9 cellular contexts compared by ENCODE assay signal in the genomic region with DNA sequence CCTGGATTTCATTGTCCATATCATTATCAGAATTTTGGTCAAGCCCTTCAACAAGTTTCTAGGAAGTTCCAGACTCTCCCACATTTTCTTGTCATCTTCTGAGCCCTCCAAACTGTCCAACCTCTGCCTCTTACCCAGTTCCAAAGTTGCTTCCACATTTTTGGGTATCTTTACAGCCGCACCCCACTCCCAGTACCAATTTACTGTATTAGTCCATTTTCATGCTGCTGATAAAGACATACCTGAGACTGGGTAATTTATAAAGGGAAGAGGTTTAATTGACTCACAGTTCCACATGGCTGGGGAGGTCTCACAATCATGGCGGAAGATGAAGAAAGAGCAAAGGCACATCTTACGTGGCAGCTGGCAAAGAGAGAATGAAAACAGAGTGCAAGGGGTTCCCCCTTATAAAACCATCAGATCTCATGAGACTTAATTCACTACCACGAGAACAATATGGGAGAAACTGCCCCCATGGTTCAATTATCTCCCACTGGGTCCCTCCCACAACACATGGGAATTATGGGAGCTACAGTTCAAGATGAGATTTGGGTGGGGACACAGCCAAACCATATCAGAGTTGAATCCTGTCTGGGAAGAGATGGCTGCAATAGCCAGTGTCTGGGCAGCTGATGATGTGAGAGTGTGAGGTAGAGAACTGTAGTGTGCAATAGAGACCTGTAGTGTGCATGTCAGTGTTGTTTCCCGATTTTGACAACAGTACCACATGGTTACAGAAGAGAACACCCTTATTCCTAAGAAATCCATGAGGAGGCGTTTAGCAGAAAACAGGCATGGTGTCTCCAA. TPM values are rescaled to one million over a fixed set of nuclear protein-coding genes. Genes with fewer than 3 reads are reported as not detected.
A peak's percentile ranks its signal among the peaks of the same experiment; 100 is the strongest.
DNase-seq lines count a peak whose midpoint lies in the region; ATAC-seq lines count a peak whose summit lies in the region.
"Not testable (repeated sequence)": the region's sequence is repeated elsewhere in the genome, so short reads cannot be mapped to it uniquely, and the experiment has no call there.
"Had no signal": no experiment of that assay in that cellular context is flagged by ENCODE, and none has a peak within 500 bp of the region (broad histone marks: within the 10 kb centered on the region; RNA-seq: fewer than 3 reads in every experiment).

No MANE protein-coding gene starts in this region.

- peak overlapping the region in 2 of 7 donors; percentile 14 to 37 for H3K27ac Mint-ChIP-seq in CD4-positive, alpha-beta memory T cell
- peak overlapping the region; percentile 56 for H3K27ac Mint-ChIP-seq in T-helper 2 cell treated with Interferon-gamma antibody and Interleukin-4, amounts not matched to agents 5 μg/mL and 100 μg/mL, for 36 hours
- peak overlapping the region; percentile 83 for H3K27ac Mint-ChIP-seq in activated T-cell treated with anti-CD3 and anti-CD28 coated beads, Interleukin-2, amount 50 U/mL, for 24 hours
- peak overlapping the region; percentile 32 for H3K27ac Mint-ChIP-seq in activated naive CD4-positive, alpha-beta T cell treated with anti-CD3 and anti-CD28 coated beads, Interleukin-2, amount 50 U/mL, for 24 hours
- H3K27ac Mint-ChIP-seq in dendritic cell treated with granulocyte-macrophage colony-stimulating factor and Interleukin-4, amounts not matched to agents 40 ng/mL and 50 ng/mL, for 4 days, result peak overlapping the region; percentile 87
- not testable (repeated sequence) for H3K27ac Mint-ChIP-seq in natural killer cell treated with Interleukin-12 subunit alpha and Interleukin-12 subunit beta and Interleukin-15 and Interleukin-18, amount 100 ng/mL, for 72 hours
- H3K27ac Mint-ChIP-seq in stimulated activated naive CD8-positive, alpha-beta T cell treated with anti-CD3 and anti-CD28 coated beads, Interleukin-15, Interleukin-2, amounts not matched to agents 100 ng/mL and 50 ng/mL, for 24 hours, result peak overlapping the region; percentile 47

- H3K27me3 ChIP-seq in CD4-positive, alpha-beta memory T cell (ENCODE audit: insufficient read depth, low read length), result not testable (repeated sequence)

- POLR2A ChIA-PET in CD4-positive, alpha-beta memory T cell (lab: Charles Lee; ENCODE audit: partially characterized antibody), result not testable (repeated sequence)

- DNase-seq in CD4-positive, alpha-beta memory T cell; T-helper 2 cell treated with Interferon-gamma antibody and Interleukin-4, amounts not matched to agents 5 μg/mL and 100 μg/mL, for 36 hours (ENCODE audit: low spot score); activated T-cell treated with anti-CD3 and anti-CD28 coated beads, Interleukin-2, amount 50 U/mL, for 24 hours; natural killer cell treated with Interleukin-12 subunit alpha and Interleukin-12 subunit beta and Interleukin-15 and Interleukin-18, amount 100 ng/mL, for 72 hours (ENCODE audit: low spot score): not testable (repeated sequence)

- H3K4me1 ChIP-seq in CD4-positive, alpha-beta memory T cell (ENCODE audit: insufficient read depth, low read length), result not testable (repeated sequence)

- H3K27ac ChIP-seq in CD4-positive, alpha-beta memory T cell (ENCODE audit: low read depth, low read length), result not testable (repeated sequence)

- peak overlapping the region in 5 of 8 donors; percentile 32 to 79 (median 69) for H3K4me3 Mint-ChIP-seq in CD4-positive, alpha-beta memory T cell
- peak overlapping the region; percentile 67 for H3K4me3 Mint-ChIP-seq in T-helper 2 cell treated with Interferon-gamma antibody and Interleukin-4, amounts not matched to agents 5 μg/mL and 100 μg/mL, for 36 hours
- peak overlapping the region; percentile 41 for H3K4me3 Mint-ChIP-seq in activated T-cell treated with anti-CD3 and anti-CD28 coated beads, Interleukin-2, amount 50 U/mL, for 24 hours
- H3K4me3 Mint-ChIP-seq in activated naive CD4-positive, alpha-beta T cell treated with anti-CD3 and anti-CD28 coated beads, Interleukin-2, amount 50 U/mL, for 24 hours, result peak overlapping the region; percentile 55
- H3K4me3 Mint-ChIP-seq in dendritic cell treated with granulocyte-macrophage colony-stimulating factor and Interleukin-4, amounts not matched to agents 40 ng/mL and 50 ng/mL, for 4 days, result peak overlapping the region; percentile 65
- peak overlapping the region; percentile 3 for H3K4me3 Mint-ChIP-seq in natural killer cell treated with Interleukin-12 subunit alpha and Interleukin-12 subunit beta and Interleukin-15 and Interleukin-18, amount 100 ng/mL, for 72 hours
- peak overlapping the region; percentile 58 for H3K4me3 Mint-ChIP-seq in stimulated activated naive CD8-positive, alpha-beta T cell treated with anti-CD3 and anti-CD28 coated beads, Interleukin-15, Interleukin-2, amounts not matched to agents 100 ng/mL and 50 ng/mL, for 24 hours

- not testable (repeated sequence) for ATAC-seq in natural killer cell treated with Interleukin-12 subunit alpha and Interleukin-12 subunit beta and Interleukin-15 and Interleukin-18, amount 100 ng/mL, for 72 hours

- peaks cover 2 to 27% (median 19%) of the 10 kb centered on the region in 8 donors for H3K9me3 Mint-ChIP-seq in CD4-positive, alpha-beta memory T cell
- peaks cover 33% of the 10 kb centered on the region for H3K9me3 Mint-ChIP-seq in T-helper 2 cell treated with Interferon-gamma antibody and Interleukin-4, amounts not matched to agents 5 μg/mL and 100 μg/mL, for 36 hours
- peaks cover 24% of the 10 kb centered on the region for H3K9me3 Mint-ChIP-seq in activated T-cell treated with anti-CD3 and anti-CD28 coated beads, Interleukin-2, amount 50 U/mL, for 24 hours
- H3K9me3 Mint-ChIP-seq in activated naive CD4-positive, alpha-beta T cell treated with anti-CD3 and anti-CD28 coated beads, Interleukin-2, amount 50 U/mL, for 24 hours; natural killer cell treated with Interleukin-12 subunit alpha and Interleukin-12 subunit beta and Interleukin-15 and Interleukin-18, amount 100 ng/mL, for 72 hours: not testable (repeated sequence)
- H3K9me3 Mint-ChIP-seq in dendritic cell treated with granulocyte-macrophage colony-stimulating factor and Interleukin-4, amounts not matched to agents 40 ng/mL and 50 ng/mL, for 4 days, result peaks cover 29% of the 10 kb centered on the region
- H3K9me3 Mint-ChIP-seq in stimulated activated naive CD8-positive, alpha-beta T cell treated with anti-CD3 and anti-CD28 coated beads, Interleukin-15, Interleukin-2, amounts not matched to agents 100 ng/mL and 50 ng/mL, for 24 hours, result peaks cover 25% of the 10 kb centered on the region

- H3K4me3 ChIP-seq in CD4-positive, alpha-beta memory T cell (ENCODE audit: low read length in 2 of 2), result not testable (repeated sequence)

- not testable (repeated sequence) for H3K36me3 ChIP-seq in CD4-positive, alpha-beta memory T cell (ENCODE audit: insufficient read depth, low read length)

- peaks cover 12 to 24% (median 15%) of the 10 kb centered on the region in 4 donors for H3K4me1 Mint-ChIP-seq in CD4-positive, alpha-beta memory T cell
- peaks cover 16% of the 10 kb centered on the region for H3K4me1 Mint-ChIP-seq in T-helper 2 cell treated with Interferon-gamma antibody and Interleukin-4, amounts not matched to agents 5 μg/mL and 100 μg/mL, for 36 hours (ENCODE audit: low read depth)
- H3K4me1 Mint-ChIP-seq in activated T-cell treated with anti-CD3 and anti-CD28 coated beads, Interleukin-2, amount 50 U/mL, for 24 hours (ENCODE audit: low read depth), result peaks cover 30% of the 10 kb centered on the region
- H3K4me1 Mint-ChIP-seq in activated naive CD4-positive, alpha-beta T cell treated with anti-CD3 and anti-CD28 coated beads, Interleukin-2, amount 50 U/mL, for 24 hours, result peaks cover 25% of the 10 kb centered on the region
- H3K4me1 Mint-ChIP-seq in dendritic cell treated with granulocyte-macrophage colony-stimulating factor and Interleukin-4, amounts not matched to agents 40 ng/mL and 50 ng/mL, for 4 days (ENCODE audit: low read depth), result peaks cover 71% of the 10 kb centered on the region
- peaks cover 14 to 15% of the 10 kb centered on the region in 2 donors for H3K4me1 Mint-ChIP-seq in natural killer cell treated with Interleukin-12 subunit alpha and Interleukin-12 subunit beta and Interleukin-15 and Interleukin-18, amount 100 ng/mL, for 72 hours (ENCODE audit: low read depth in 2 of 2)
- peaks cover 32% of the 10 kb centered on the region for H3K4me1 Mint-ChIP-seq in stimulated activated naive CD8-positive, alpha-beta T cell treated with anti-CD3 and anti-CD28 coated beads, Interleukin-15, Interleukin-2, amounts not matched to agents 100 ng/mL and 50 ng/mL, for 24 hours (ENCODE audit: low read depth)

- intact Hi-C loops in CD4-positive, alpha-beta memory T cell (cut with micrococcal nuclease), result not testable (repeated sequence)
- intact Hi-C loops in dendritic cell treated with granulocyte-macrophage colony-stimulating factor and Interleukin-4, amounts not matched to agents 40 ng/mL and 50 ng/mL, for 4 days (cut with micrococcal nuclease), result loop anchor here (2.0 kb wide), 1 partner anchor 47 kb away; no protein-coding TSS in a partner anchor

- H3K9me3 ChIP-seq in CD4-positive, alpha-beta memory T cell (ENCODE audit: control insufficient read depth in 1 of 2, low read length in 2 of 2), result not testable (repeated sequence)

- H3K27me3 Mint-ChIP-seq in CD4-positive, alpha-beta memory T cell; T-helper 2 cell treated with Interferon-gamma antibody and Interleukin-4, amounts not matched to agents 5 μg/mL and 100 μg/mL, for 36 hours (ENCODE audit: low read depth); activated T-cell treated with anti-CD3 and anti-CD28 coated beads, Interleukin-2, amount 50 U/mL, for 24 hours; activated naive CD4-positive, alpha-beta T cell treated with anti-CD3 and anti-CD28 coated beads, Interleukin-2, amount 50 U/mL, for 24 hours; dendritic cell treated with granulocyte-macrophage colony-stimulating factor and Interleukin-4, amounts not matched to agents 40 ng/mL and 50 ng/mL, for 4 days; stimulated activated naive CD8-positive, alpha-beta T cell treated with anti-CD3 and anti-CD28 coated beads, Interleukin-15, Interleukin-2, amounts not matched to agents 100 ng/mL and 50 ng/mL, for 24 hours: not testable (repeated sequence)
- peaks cover 39 to 46% of the 10 kb centered on the region in 2 donors for H3K27me3 Mint-ChIP-seq in natural killer cell treated with Interleukin-12 subunit alpha and Interleukin-12 subunit beta and Interleukin-15 and Interleukin-18, amount 100 ng/mL, for 72 hours

- peaks cover 55 to 64% of the 10 kb centered on the region in 2 donors for H3K36me3 Mint-ChIP-seq in CD4-positive, alpha-beta memory T cell
- H3K36me3 Mint-ChIP-seq in T-helper 2 cell treated with Interferon-gamma antibody and Interleukin-4, amounts not matched to agents 5 μg/mL and 100 μg/mL, for 36 hours (ENCODE audit: low read depth), result peaks cover 23% of the 10 kb centered on the region
- H3K36me3 Mint-ChIP-seq in activated T-cell treated with anti-CD3 and anti-CD28 coated beads, Interleukin-2, amount 50 U/mL, for 24 hours (ENCODE audit: low read depth), result peaks cover 43% of the 10 kb centered on the region
- H3K36me3 Mint-ChIP-seq in activated naive CD4-positive, alpha-beta T cell treated with anti-CD3 and anti-CD28 coated beads, Interleukin-2, amount 50 U/mL, for 24 hours, result peaks cover 32% of the 10 kb centered on the region
- H3K36me3 Mint-ChIP-seq in dendritic cell treated with granulocyte-macrophage colony-stimulating factor and Interleukin-4, amounts not matched to agents 40 ng/mL and 50 ng/mL, for 4 days (ENCODE audit: low read depth), result peaks cover 62% of the 10 kb centered on the region
- H3K36me3 Mint-ChIP-seq in natural killer cell treated with Interleukin-12 subunit alpha and Interleukin-12 subunit beta and Interleukin-15 and Interleukin-18, amount 100 ng/mL, for 72 hours, result not testable (repeated sequence)
- peaks cover 38% of the 10 kb centered on the region for H3K36me3 Mint-ChIP-seq in stimulated activated naive CD8-positive, alpha-beta T cell treated with anti-CD3 and anti-CD28 coated beads, Interleukin-15, Interleukin-2, amounts not matched to agents 100 ng/mL and 50 ng/mL, for 24 hours (ENCODE audit: low read depth)

- CTCF ChIA-PET in CD4-positive, alpha-beta memory T cell (lab: Charles Lee; ENCODE audit: partially characterized antibody), result not testable (repeated sequence)

RNA-seq across cellular contexts. Expression of gene KCNQ1, which starts 35.5 kb away (rescaled TPM):
- 10 to 100 TPM; 21.4 to 21.6 TPM for total RNA-seq in CD4-positive, alpha-beta memory T cell
- 10 to 100 TPM in 1 of 2 donors, 1 to 10 TPM in 1; 5.4 to 21.7 TPM for polyA plus RNA-seq in CD4-positive, alpha-beta memory T cell
- total RNA-seq in natural killer cell treated with Interleukin-12 subunit alpha and Interleukin-12 subunit beta and Interleukin-15 and Interleukin-18, amount 100 ng/mL, for 72 hours, result 1 to 10 TPM in 1 of 2 donors, under 1 TPM in 1; 0.19 to 1.4 TPM
- total RNA-seq: HFFc6 had no signal

RNA-seq across cellular contexts. Expression of gene TRPM5, which starts 36.0 kb away (rescaled TPM):
- under 1 TPM; 0.19 to 0.23 TPM for total RNA-seq in CD4-positive, alpha-beta memory T cell
- not detected for polyA plus RNA-seq in CD4-positive, alpha-beta memory T cell
- total RNA-seq in natural killer cell treated with Interleukin-12 subunit alpha and Interleukin-12 subunit beta and Interleukin-15 and Interleukin-18, amount 100 ng/mL, for 72 hours, result not detected
- total RNA-seq: Calu3, HFFc6 had no signal

Comparison
In these comparisons a context has a peak if more than half of its experiments do, and no peak if none do; other contexts are left out.
1. H3K4me3 Mint-ChIP-seq: peak in every context shown above with its lines; median percentile 69 in CD4-positive, alpha-beta memory T cell; 67 in T-helper 2 cell treated with Interferon-gamma antibody and Interleukin-4, amounts not matched to agents 5 μg/mL and 100 μg/mL, for 36 hours; 65 in dendritic cell treated with granulocyte-macrophage colony-stimulating factor and Interleukin-4, amounts not matched to agents 40 ng/mL and 50 ng/mL, for 4 days; 58 in stimulated activated naive CD8-positive, alpha-beta T cell treated with anti-CD3 and anti-CD28 coated beads, Interleukin-15, Interleukin-2, amounts not matched to agents 100 ng/mL and 50 ng/mL, for 24 hours; 55 in activated naive CD4-positive, alpha-beta T cell treated with anti-CD3 and anti-CD28 coated beads, Interleukin-2, amount 50 U/mL, for 24 hours; 41 in activated T-cell treated with anti-CD3 and anti-CD28 coated beads, Interleukin-2, amount 50 U/mL, for 24 hours; 3 in natural killer cell treated with Interleukin-12 subunit alpha and Interleukin-12 subunit beta and Interleukin-15 and Interleukin-18, amount 100 ng/mL, for 72 hours.
2. RNA of gene KCNQ1, which starts 35.5 kb away (total RNA-seq): 21.4 to 21.6 TPM in CD4-positive, alpha-beta memory T cell; 0.19 to 1.4 TPM in natural killer cell treated with Interleukin-12 subunit alpha and Interleukin-12 subunit beta and Interleukin-15 and Interleukin-18, amount 100 ng/mL, for 72 hours; every median in the first group is over 4 times any median in the second.